Comparison of ENCODE assay signal across 20 cellular contexts in the genomic region with DNA sequence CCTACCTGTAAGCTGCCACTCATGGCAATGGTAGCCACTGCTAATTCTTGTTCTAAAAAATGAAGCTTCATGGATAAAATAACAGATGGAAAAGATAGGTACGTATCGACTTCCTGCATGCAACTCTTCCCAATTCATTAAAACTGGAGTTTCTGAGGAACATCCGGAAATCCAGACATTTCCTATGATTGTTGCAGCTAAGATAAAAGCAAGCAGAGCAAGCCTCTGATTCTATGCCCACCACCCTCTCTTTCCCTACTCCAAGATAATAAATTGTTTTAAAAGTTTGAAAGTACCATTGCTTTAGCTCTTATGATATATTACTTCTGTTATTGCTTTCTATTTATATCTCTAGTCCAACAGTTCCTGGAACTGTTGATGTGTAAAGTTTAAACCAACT.
"Had no signal": no experiment of that assay in that cellular context is flagged by ENCODE, and none has a peak within 500 bp of the region (broad histone marks: within the 10 kb centered on the region; RNA-seq: fewer than 3 reads in every experiment).

No MANE protein-coding gene starts in this region.

- H3K4me1 Mint-ChIP-seq: activated naive CD8-positive, alpha-beta T cell treated with anti-CD3 and anti-CD28 coated beads, Interleukin-2, amount 50 U/mL, for 24 hours had no signal

- H3K9me3 ChIP-seq: breast epithelium, thyroid gland had no signal

- H3K27me3 Mint-ChIP-seq: effector memory CD8-positive, alpha-beta T cell had no signal

- H3K27ac ChIP-seq: breast epithelium, thyroid gland had no signal

- ATAC-seq: activated naive CD8-positive, alpha-beta T cell treated with anti-CD3 and anti-CD28 coated beads, Interleukin-2, amount 50 U/mL, for 24 hours; effector memory CD8-positive, alpha-beta T cell; left ventricle myocardium superior; sciatic nerve; SK-N-SH treated with all-trans-retinoic acid at 6 μM for 48 hours had no signal

- H3K27me3 ChIP-seq: breast epithelium, thyroid gland had no signal

- DNase-seq: activated CD4-positive, alpha-beta T cell treated with anti-CD3 and anti-CD28 coated beads for 1 hour; activated CD4-positive, alpha-beta T cell treated with anti-CD3 and anti-CD28 coated beads, Interleukin-2, amount 50 U/mL, for 4 hours; activated naive CD4-positive, alpha-beta T cell treated with anti-CD3 and anti-CD28 coated beads for 36 hours; activated naive CD8-positive, alpha-beta T cell treated with anti-CD3 and anti-CD28 coated beads, Interleukin-2, amount 50 U/mL, for 24 hours; activated T-cell treated with anti-CD3 and anti-CD28 coated beads for 4 hours; aorta; cerebellar nuclear complex; effector memory CD8-positive, alpha-beta T cell; hypothalamus; kidney; left ventricle myocardium superior; stimulated activated CD4-positive, alpha-beta T cell treated with anti-CD3 and anti-CD28 coated beads, Interleukin-12 subunit alpha, Interleukin-12 subunit beta, amount 100 ng/mL, for 4 hours; stimulated activated CD4-positive, alpha-beta T cell treated with anti-CD3 and anti-CD28 coated beads, Interleukin-2, amount 100 ng/mL, for 24 hours; T-helper 1 cell; T1000; thyroid gland had no signal

- H3K4me1 ChIP-seq: breast epithelium had no signal

- H3K27ac Mint-ChIP-seq: activated naive CD4-positive, alpha-beta T cell treated with anti-CD3 and anti-CD28 coated beads for 36 hours; activated naive CD8-positive, alpha-beta T cell treated with anti-CD3 and anti-CD28 coated beads, Interleukin-2, amount 50 U/mL, for 24 hours; effector memory CD8-positive, alpha-beta T cell; progenitor cell of endocrine pancreas had no signal

- H3K4me3 Mint-ChIP-seq: activated naive CD4-positive, alpha-beta T cell treated with anti-CD3 and anti-CD28 coated beads for 36 hours; activated naive CD8-positive, alpha-beta T cell treated with anti-CD3 and anti-CD28 coated beads, Interleukin-2, amount 50 U/mL, for 24 hours; effector memory CD8-positive, alpha-beta T cell had no signal

- H3K4me3 ChIP-seq: breast epithelium, thyroid gland had no signal

- H3K9me3 Mint-ChIP-seq: activated naive CD4-positive, alpha-beta T cell treated with anti-CD3 and anti-CD28 coated beads for 36 hours had no signal

- H3K36me3 ChIP-seq: breast epithelium, thyroid gland had no signal
